Comparison of ENCODE assay signal across 8 cellular contexts in the genomic region with DNA sequence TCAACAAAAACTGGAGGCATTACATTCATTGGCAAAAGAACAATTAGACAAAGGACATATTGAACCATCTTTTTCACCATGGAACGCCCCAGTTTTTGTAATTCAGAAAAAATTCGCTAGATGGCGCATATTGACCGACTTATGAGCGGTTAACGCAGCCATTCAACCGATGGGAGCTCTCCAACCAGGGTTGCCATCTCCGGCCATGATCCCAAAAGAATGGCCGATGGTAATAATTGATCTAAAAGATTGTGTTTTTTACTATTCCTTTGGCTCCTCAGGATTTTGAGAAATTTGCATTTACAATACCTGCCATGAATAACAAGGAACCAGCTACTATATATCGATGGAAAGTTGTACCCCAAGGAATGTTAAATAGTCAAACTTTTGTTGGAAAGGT. TPM values are rescaled to one million over a fixed set of nuclear protein-coding genes. Genes with fewer than 3 reads are reported as not detected.
DNase-seq lines count a peak whose midpoint lies in the region; ATAC-seq and TF ChIP-seq lines count a peak whose summit lies in the region.

No MANE protein-coding gene starts in this region.

- ATAC-seq in T-helper 17 cell (peak; percentile 57), HG03159 (IDR thresholded peaks at IDR 0.05; ENCODE audit: unreplicated experiment) (no peak)

- DNase-seq in NCI-H187 (lab: John Stamatoyannopoulos, UW), result peak; percentile 31 to 32
- DNase-seq in NCI-H187 treated with DMSO at 0.1 percent for 48 hours (lab: John Stamatoyannopoulos, UW), result no peak
- DNase-seq in NB4 (ENCODE audit: low read depth), result peak; percentile 67
- peak in 2 of 3 donors; percentile 26 to 55 for DNase-seq in T-helper 17 cell
- DNase-seq in brain microvascular endothelial cell, result peak; percentile 63
- peak; percentile 62 to 71 (median 66) for DNase-seq in immature natural killer cell
- peak; percentile 40 for DNase-seq in stimulated activated CD4-positive, alpha-beta T cell treated with anti-CD3 and anti-CD28 coated beads, Interleukin-1b, Interleukin-23, amount 100 ng/mL, for 48 hours

- no peak overlapping the region for H3K27ac ChIP-seq in brain microvascular endothelial cell

- no peaks in the 10 kb centered on the region for H3K9me3 Mint-ChIP-seq in immature natural killer cell

- H3K36me3 ChIP-seq in brain microvascular endothelial cell (replicated peaks), result no peaks in the 10 kb centered on the region

- H3K27ac Mint-ChIP-seq in T-helper 17 cell (no peak overlapping the region), immature natural killer cell (no peak overlapping the region)

- H3K27me3 ChIP-seq in brain microvascular endothelial cell (replicated peaks), result peaks cover 44% of the 10 kb centered on the region

- H3K27me3 Mint-ChIP-seq in T-helper 17 cell (peaks cover 75% of the 10 kb centered on the region), immature natural killer cell (ENCODE audit: low read depth in 3 of 3) (peaks cover 11 to 30% (median 20%) of the 10 kb centered on the region in 3 donors)

- TF ChIP-seq CTCF in NB4 (IDR thresholded peaks at IDR 0.05; ENCODE audit: low read depth, low read length) (peak; percentile 33), brain microvascular endothelial cell (IDR thresholded peaks at IDR 0.05; ENCODE audit: low read depth, low read length, missing control alignments) (peak; percentile 66)

- no peaks in the 10 kb centered on the region for H3K36me3 Mint-ChIP-seq in T-helper 17 cell (ENCODE audit: low read depth)
- no peaks in the 10 kb centered on the region for H3K36me3 Mint-ChIP-seq in immature natural killer cell

- H3K4me3 ChIP-seq in NB4 (ENCODE audit: low read depth, low read length) (no peak overlapping the region), brain microvascular endothelial cell (ENCODE audit: low read depth, low read length) (no peak overlapping the region)

- TF ChIP-seq POLR2A in NB4 (IDR thresholded peaks at IDR 0.05; ENCODE audit: extremely low read depth, insufficient read length), result no peak

- H3K9me3 ChIP-seq in T-helper 17 cell (ENCODE audit: control insufficient read depth, low read length, poor library complexity, severe bottlenecking), result no peaks in the 10 kb centered on the region

- peaks cover 11% of the 10 kb centered on the region for H3K4me1 Mint-ChIP-seq in T-helper 17 cell
- H3K4me1 Mint-ChIP-seq in immature natural killer cell, result peaks cover 24 to 27% of the 10 kb centered on the region in 2 donors

- H3K4me3 Mint-ChIP-seq in T-helper 17 cell, result peak overlapping the region; percentile 7
- H3K4me3 Mint-ChIP-seq in immature natural killer cell, result no peak overlapping the region

- in situ Hi-C loops in brain microvascular endothelial cell (cut with HindIII; ENCODE audit: low pct_ligation_motif_present, low sequenced_read_pairs), result no loop called here

RNA-seq across cellular contexts. Expression of a gene that starts 21.4 kb away (rescaled TPM):
- not detected for total RNA-seq in T-helper 17 cell
- polyA plus RNA-seq in immature natural killer cell, result not detected

RNA-seq across cellular contexts. Expression of a gene that starts 27.2 kb away (rescaled TPM):
- not detected for total RNA-seq in T-helper 17 cell
- polyA plus RNA-seq in immature natural killer cell, result under 1 TPM in 1 of 3 donors, not detected in 2; 0.17 TPM

RNA-seq across cellular contexts. Expression of a gene that starts 57.9 kb away (rescaled TPM):
- total RNA-seq in T-helper 17 cell, result under 1 TPM in 1 of 2 donors, not detected in 1; 0.08 TPM
- not detected for polyA plus RNA-seq in immature natural killer cell

RNA-seq across cellular contexts. Expression of a gene that starts 58.0 kb away (rescaled TPM):
- total RNA-seq in T-helper 17 cell, result not detected
- not detected for polyA plus RNA-seq in immature natural killer cell
